8 cellular contexts compared by ENCODE assay signal in genomic region chr19:49224856-49225255, GRCh38.
DNase-seq lines count a peak whose midpoint lies in the region; ATAC-seq, FAIRE-seq and TF ChIP-seq lines count a peak whose summit lies in the region.

No MANE protein-coding gene starts in this region.

- H3K9me3 ChIP-seq in adipocyte (ENCODE audit: control insufficient read depth, low read length), result no peaks in the 10 kb centered on the region

- DNase-seq in D341Med (ENCODE audit: low spot score) (peak; percentile 83), HFF-Myc (ENCODE audit: extremely low read depth, low read depth) (no peak), NCI-H748 (lab: John Stamatoyannopoulos, UW; ENCODE audit: unreplicated experiment) (peak; percentile 79), adipocyte (ENCODE audit: low read depth) (peak; percentile 49), islet precursor cell (peak; percentile 81), urothelium cell line (ENCODE audit: low spot score) (no peak)

- FAIRE-seq in urothelium cell line (lab: Jason Lieb, UNC), result no peak

- TF ChIP-seq CTCF in HFF-Myc (IDR thresholded peaks at IDR 0.05; ENCODE audit: low read depth, low read length, missing control alignments), result peak; percentile 35

- H3K4me3 ChIP-seq in HFF-Myc (replicated peaks; ENCODE audit: low read depth, low read length) (no peak overlapping the region), adipocyte (ENCODE audit: low read length) (no peak overlapping the region)

- ATAC-seq in HG02763 (IDR thresholded peaks at IDR 0.05; ENCODE audit: unreplicated experiment), result no peak
- ATAC-seq in HG02852 (IDR thresholded peaks at IDR 0.05; ENCODE audit: unreplicated experiment), result no peak

- no peaks in the 10 kb centered on the region for H3K4me1 ChIP-seq in adipocyte (ENCODE audit: control insufficient read depth, insufficient read depth, low read length)

- no peaks in the 10 kb centered on the region for H3K27me3 ChIP-seq in adipocyte (replicated peaks; ENCODE audit: control insufficient read depth, insufficient read depth, low read length)

- H3K36me3 ChIP-seq in adipocyte (ENCODE audit: control insufficient read depth, insufficient read depth, low read length, severe bottlenecking), result no peaks in the 10 kb centered on the region

- H3K9ac ChIP-seq in adipocyte (ENCODE audit: low read length), result no peak overlapping the region

Comparison
In these comparisons a context has a peak if more than half of its experiments do, and no peak if none do; other contexts are left out.
1. DNase-seq: peak in D341Med (single experiment), NCI-H748 (single experiment), adipocyte (single experiment) and islet precursor cell (single experiment); none in HFF-Myc (single experiment) and urothelium cell line (single experiment).